Comparison of ENCODE assay signal across 8 cellular contexts in genomic region chr11:67505605-67506396, GRCh38. TPM values are rescaled to one million over a fixed set of nuclear protein-coding genes. Genes with fewer than 3 reads are reported as not detected.
DNase-seq lines count a peak whose midpoint lies in the region; ATAC-seq and TF ChIP-seq lines count a peak whose summit lies in the region.

No MANE protein-coding gene starts in this region.

- no peak overlapping the region; the same call in 1 of the 2 replicates for H3K18ac ChIP-seq in IMR-90 (ENCODE audit: low read depth, low read length)

- H3K56ac ChIP-seq in IMR-90 (ENCODE audit: extremely low read depth, insufficient read depth, low read length), result peak overlapping the region; percentile 65; the same call in 1 of the 2 replicates

- peak overlapping the region; percentile 46 for H4K5ac ChIP-seq in IMR-90 (ENCODE audit: low read depth, low read length)

- no peaks in the 10 kb centered on the region for H4K20me1 ChIP-seq in IMR-90 (ENCODE audit: insufficient read depth, low read length)
- peaks cover 4% of the 10 kb centered on the region; the same call in 1 of the 2 replicates for H4K20me1 ChIP-seq in PC-3 (ENCODE audit: low read length)

- H3K36me3 ChIP-seq in IMR-90 (ENCODE audit: control insufficient read depth, insufficient read depth, low read length) (peaks cover 7% of the 10 kb centered on the region), PC-3 (ENCODE audit: low read depth, low read length) (no peaks in the 10 kb centered on the region), mucosa of rectum (ENCODE audit: control insufficient read depth in 2 of 2, insufficient read depth in 2 of 2, low read length in 2 of 2) (peaks cover 4 to 11% of the 10 kb centered on the region in 2 donors)

- no peak overlapping the region for H2BK15ac ChIP-seq in IMR-90 (ENCODE audit: low read depth, low read length)

- H3K9ac ChIP-seq in IMR-90 (ENCODE audit: low read depth, low read length) (peak overlapping the region; percentile 56), PC-3 (ENCODE audit: low read length) (peak overlapping the region; percentile 72), mucosa of rectum (ENCODE audit: low read depth in 1 of 2, low read length in 2 of 2) (peak overlapping the region; percentile 92)

- peak; percentile 94 for TF ChIP-seq CTCF in IMR-90 (conservative IDR thresholded peaks at IDR 0.05; ENCODE audit: low read depth, low read length)
- peak; percentile 97 for TF ChIP-seq CTCF in PC-3 (conservative IDR thresholded peaks at IDR 0.05; ENCODE audit: low read depth, low read length)
- peak; percentile 92 for TF ChIP-seq CTCF in epithelial cell of proximal tubule (conservative IDR thresholded peaks at IDR 0.05; ENCODE audit: low read depth, low read length)

- peak overlapping the region; percentile 65 for H3K27ac ChIP-seq in IMR-90 (ENCODE audit: insufficient read depth, low read length)
- peak overlapping the region; percentile 95 for H3K27ac ChIP-seq in PC-3 (ENCODE audit: low read length)
- H3K27ac ChIP-seq in mucosa of rectum (ENCODE audit: low read depth in 2 of 2, low read length in 2 of 2), result peak overlapping the region; percentile 99 to 100

- H3K4ac ChIP-seq in IMR-90 (ENCODE audit: low read depth, low read length), result peak overlapping the region; percentile 83

- ATAC-seq in IMR-90 (ENCODE audit: low read depth) (peak; percentile 43), PC-3 (peak; percentile 57), GM19324 (IDR thresholded peaks at IDR 0.05; ENCODE audit: low FRiP score, unreplicated experiment) (no peak)

- H2AK5ac ChIP-seq in IMR-90 (ENCODE audit: low read depth, low read length), result peak overlapping the region; percentile 51

- peak; percentile 82 for TF ChIP-seq RAD21 in IMR-90 (IDR thresholded peaks at IDR 0.05; ENCODE audit: low read length)

- H2BK120ac ChIP-seq in IMR-90 (ENCODE audit: low read depth, low read length), result peak overlapping the region; percentile 37

- H3K9me3 ChIP-seq in IMR-90 (ENCODE audit: control insufficient read depth, insufficient read depth, low read length) (no peaks in the 10 kb centered on the region), PC-3 (ENCODE audit: low read length) (no peaks in the 10 kb centered on the region), mucosa of rectum (ENCODE audit: control insufficient read depth in 2 of 2, low read length in 2 of 2) (no peaks in the 10 kb centered on the region)

- 0% methylated on average over 1 of the region's 17 CpGs; no CpG with 5 or more reads in 1 of the 2 experiments for WGBS in IMR-90 (ENCODE audit: extremely low coverage in 2 of 2, insufficient read length in 1 of 2), 2 experiments

- H2AK9ac ChIP-seq in IMR-90 (replicated peaks; ENCODE audit: low read depth, low read length, poor library complexity), result peak overlapping the region; percentile 89

- H3K4me2 ChIP-seq in IMR-90 (ENCODE audit: low read depth, low read length) (peak overlapping the region; percentile 77), PC-3 (ENCODE audit: low read length) (peak overlapping the region; percentile 95)

- POLR2A ChIA-PET in IMR-90 (lab: Charles Lee; ENCODE audit: unreplicated experiment), result no interaction called here
- POLR2A ChIA-PET in PC-3 (lab: Charles Lee; ENCODE audit: unreplicated experiment), result no interaction called here

- H3F3A ChIP-seq in PC-3 (ENCODE audit: low read length, unreplicated experiment), result no peaks in the 10 kb centered on the region

- H3K9me2 ChIP-seq in PC-3 (replicated peaks; ENCODE audit: low read length), result no peaks in the 10 kb centered on the region

- H3K4me1 ChIP-seq in IMR-90 (ENCODE audit: control insufficient read depth, insufficient read depth, low read length) (peaks cover 14% of the 10 kb centered on the region), PC-3 (ENCODE audit: insufficient read depth, low read length) (peaks cover 33% of the 10 kb centered on the region), mucosa of rectum (ENCODE audit: control insufficient read depth in 2 of 2, insufficient read depth in 2 of 2, low read length in 2 of 2) (peaks cover 32 to 39% of the 10 kb centered on the region in 2 donors)

- H3K14ac ChIP-seq in IMR-90 (replicated peaks; ENCODE audit: low read depth, low read length), result peak overlapping the region; percentile 25

- H3K4me3 ChIP-seq in IMR-90 (ENCODE audit: insufficient read depth, low read depth, low read length), result peak overlapping the region; percentile 23; the same call in 1 of the 2 replicates
- peak overlapping the region; percentile 96 for H3K4me3 ChIP-seq in PC-3 (ENCODE audit: low read length)
- peak overlapping the region; percentile 89 for H3K4me3 ChIP-seq in epithelial cell of proximal tubule (ENCODE audit: low read depth, low read length)
- H3K4me3 ChIP-seq in mucosa of rectum (ENCODE audit: low read length in 2 of 2), result peak overlapping the region; percentile 85 to 87

- peaks cover 4% of the 10 kb centered on the region for H3K9me1 ChIP-seq in IMR-90 (ENCODE audit: insufficient read depth, low read length)

- H3K79me2 ChIP-seq in PC-3 (ENCODE audit: low read length), result peaks cover 31% of the 10 kb centered on the region

- H4K91ac ChIP-seq in IMR-90 (ENCODE audit: insufficient read depth, low read depth, low read length), result peak overlapping the region; percentile 36

- peak overlapping the region; percentile 74 for H2BK5ac ChIP-seq in IMR-90 (ENCODE audit: low read depth, low read length, poor library complexity, severe bottlenecking)

- dilution Hi-C loops in IMR-90 (cut with HindIII; ENCODE audit: low sequenced_read_pairs, unreplicated experiment), result no loop called here

- no TSS peak for BruUV-seq in IMR-90 (replicated peaks; lab: Mats Ljungman, UMichigan)
- no TSS peak for BruUV-seq in PC-3 (replicated peaks; lab: Mats Ljungman, UMichigan)

- TF ChIP-seq POLR2A in IMR-90 (IDR thresholded peaks at IDR 0.05; ENCODE audit: low read depth, low read length), result no peak

- CTCF ChIA-PET in IMR-90 (lab: Yijun Ruan, JAX) (no interaction called here), PC-3 (lab: Charles Lee) (interaction anchor here (0.5 to 0.6 kb wide), 2 partner anchors 104 to 149 kb away, joined by 5 to 10 read pairs; partner anchors contain the start of gene PPP1CA)

- no peaks in the 10 kb centered on the region for H3K27me3 ChIP-seq in IMR-90 (ENCODE audit: control insufficient read depth, insufficient read depth, low read length)
- H3K27me3 ChIP-seq in PC-3 (ENCODE audit: low read length), result no peaks in the 10 kb centered on the region
- H3K27me3 ChIP-seq in mucosa of rectum (ENCODE audit: control insufficient read depth in 2 of 2, insufficient read depth in 2 of 2, low read length in 2 of 2), result no peaks in the 10 kb centered on the region

- H3K79me1 ChIP-seq in IMR-90 (ENCODE audit: low read depth in 1 of 2, low read length in 2 of 2), result peaks cover 4 to 42% of the 10 kb centered on the region in 2 experiments; a peak in 3 of 4 replicates

- in situ Hi-C loops in IMR-90 (cut with MboI; ENCODE audit: low sequenced_read_pairs), result no loop called here

- peak overlapping the region; percentile 89; the same call in 1 of the 2 replicates for H3K23ac ChIP-seq in IMR-90 (ENCODE audit: low read depth, low read length)

- DNase-seq in GDM1 (lab: John Stamatoyannopoulos, UW), result peak; percentile 92
- DNase-seq in IMR-90, result peak; percentile 78
- DNase-seq in PC-3, result peak; percentile 99
- DNase-seq in activated T-cell treated with anti-CD3 and anti-CD28 coated beads, Interleukin-2, amount 50 U/mL, for 1 hour, result peak; percentile 90
- DNase-seq in epithelial cell of proximal tubule (ENCODE audit: low read depth), result peak; percentile 92
- peak; percentile 72 to 78 for DNase-seq in stimulated activated CD8-positive, alpha-beta memory T cell treated with anti-CD3 and anti-CD28 coated beads, Interleukin-4, amount 100 ng/mL, for 1 hour (ENCODE audit: low read depth in 2 of 2, low spot score in 1 of 2)

- intact Hi-C loops in IMR-90 (cut with micrococcal nuclease), result loop anchor here (1.0 to 2.0 kb wide), 2 partner anchors 62 to 159 kb away; partner anchors contain the start of gene CORO1B
- intact Hi-C loops in PC-3 (cut with micrococcal nuclease), result loop anchor here (1.0 to 5.0 kb wide), 5 partner anchors 23 to 115 kb away; partner anchors contain the start of genes AIP, CORO1B, RAD9A and RPS6KB2

- peak overlapping the region; percentile 85 for H2AFZ ChIP-seq in IMR-90 (replicated peaks; ENCODE audit: low read length, poor library complexity)
- H2AFZ ChIP-seq in PC-3 (ENCODE audit: low read length), result peak overlapping the region; percentile 68

- peak overlapping the region; percentile 63 to 91; a peak in 3 of 4 replicates for H4K8ac ChIP-seq in IMR-90 (ENCODE audit: low read depth in 2 of 2, low read length in 2 of 2)

- no peak overlapping the region; the same call in 1 of the 2 replicates for H2BK20ac ChIP-seq in IMR-90 (ENCODE audit: low read depth, low read length)

RNA-seq across cellular contexts. Expression of gene PITPNM1, which starts 0.6 kb away (rescaled TPM):
- total RNA-seq in IMR-90 (2012; rRNA removed) (4.7 and 5.0 TPM in 2 replicates), PC-3 (2014; rRNA removed) (79.8 and 95.4 TPM in 2 replicates), epithelial cell of proximal tubule (58.9 and 74.1 TPM in 2 replicates)
- polyA plus RNA-seq in IMR-90 (2012; rRNA removed), result 15.4 and 18.3 TPM in 2 replicates
- 8.3 and 16.2 TPM in 2 replicates for polyA plus RNA-seq in IMR-90 (2012; cell fraction: cytosol; rRNA removed)
- polyA plus RNA-seq in IMR-90 (2012; cell fraction: nucleus; rRNA removed; ENCODE audit: low replicate concordance), result 41.1 and 134 TPM in 2 replicates

RNA-seq across cellular contexts. Expression of gene CDK2AP2, which starts 2.2 kb away (rescaled TPM):
- total RNA-seq in IMR-90 (2012; rRNA removed) (8.1 and 9.2 TPM in 2 replicates), PC-3 (2014; rRNA removed) (74.9 and 87.4 TPM in 2 replicates), epithelial cell of proximal tubule (129 and 165 TPM in 2 replicates)
- polyA plus RNA-seq in IMR-90 (2012; rRNA removed), result 44.7 and 49.8 TPM in 2 replicates
- polyA plus RNA-seq in IMR-90 (2012; cell fraction: cytosol; rRNA removed), result 49.1 and 52.7 TPM in 2 replicates
- polyA plus RNA-seq in IMR-90 (2012; cell fraction: nucleus; rRNA removed; ENCODE audit: low replicate concordance), result 41.3 and 43.1 TPM in 2 replicates

RNA-seq across cellular contexts. Expression of gene CABP2, which starts 17.4 kb away (rescaled TPM):
- not detected in 2 replicates for total RNA-seq in IMR-90 (2012; rRNA removed)
- not detected in 2 replicates for polyA plus RNA-seq in IMR-90 (2012; rRNA removed)
- not detected in 2 replicates for polyA plus RNA-seq in IMR-90 (2012; cell fraction: cytosol; rRNA removed)
- not detected in 2 replicates for polyA plus RNA-seq in IMR-90 (2012; cell fraction: nucleus; rRNA removed; ENCODE audit: low replicate concordance)
- total RNA-seq in PC-3 (2014; rRNA removed), result not detected in 2 replicates
- not detected in 2 replicates for total RNA-seq in epithelial cell of proximal tubule

RNA-seq across cellular contexts. Expression of gene AIP, which starts 23.0 kb away (rescaled TPM):
- 91.4 and 95.5 TPM in 2 replicates for total RNA-seq in IMR-90 (2012; rRNA removed)
- polyA plus RNA-seq in IMR-90 (2012; rRNA removed), result 122 and 130 TPM in 2 replicates
- polyA plus RNA-seq in IMR-90 (2012; cell fraction: cytosol; rRNA removed), result 119 and 146 TPM in 2 replicates
- 57.9 and 94.8 TPM in 2 replicates for polyA plus RNA-seq in IMR-90 (2012; cell fraction: nucleus; rRNA removed; ENCODE audit: low replicate concordance)
- 155 and 171 TPM in 2 replicates for total RNA-seq in PC-3 (2014; rRNA removed)
- 62.0 and 63.4 TPM in 2 replicates for total RNA-seq in epithelial cell of proximal tubule

RNA-seq across cellular contexts. Expression of gene TMEM134, which starts 36.8 kb away (rescaled TPM):
- total RNA-seq in IMR-90 (2012; rRNA removed) (12.5 and 18.9 TPM in 2 replicates), PC-3 (2014; rRNA removed) (73.5 and 107 TPM in 2 replicates), epithelial cell of proximal tubule (26.1 and 74.0 TPM in 2 replicates)
- 55.0 and 64.4 TPM in 2 replicates for polyA plus RNA-seq in IMR-90 (2012; rRNA removed)
- 167 and 255 TPM in 2 replicates for polyA plus RNA-seq in IMR-90 (2012; cell fraction: cytosol; rRNA removed)
- polyA plus RNA-seq in IMR-90 (2012; cell fraction: nucleus; rRNA removed; ENCODE audit: low replicate concordance), result 119 and 287 TPM in 2 replicates

Comparison
In these comparisons a context has a peak if more than half of its experiments do, and no peak if none do; other contexts are left out.
1. H3K4me3 ChIP-seq: peak in every context shown above with its lines; median percentile 96 in PC-3; 89 in epithelial cell of proximal tubule; 86 in mucosa of rectum; 23 in IMR-90.